Comparison of ENCODE assay signal across 9 cellular contexts in genomic region chr20:39986231-39986904, GRCh38.
DNase-seq lines count a peak whose midpoint lies in the region; FAIRE-seq and TF ChIP-seq lines count a peak whose summit lies in the region.
"Had no signal": no experiment of that assay in that cellular context is flagged by ENCODE, and none has a peak within 500 bp of the region (broad histone marks: within the 10 kb centered on the region; RNA-seq: fewer than 3 reads in every experiment).

No MANE protein-coding gene starts in this region.

- intact Hi-C loops in kidney (cut with DNase I) = no loop called here

- H2AFZ ChIP-seq in KMS-11 (ENCODE audit: low read depth) = peak overlapping the region; percentile 39; the same call in 1 of the 2 replicates
- peak overlapping the region; percentile 90 for H2AFZ ChIP-seq in smooth muscle cell (ENCODE audit: low read depth)
- no peak overlapping the region for H2AFZ ChIP-seq in Karpas-422 (ENCODE audit: low read length)

- H3K9me3 ChIP-seq in kidney (ENCODE audit: control insufficient read depth in 1 of 2, low read length in 2 of 2) (no peaks in the 10 kb centered on the region), smooth muscle cell (replicated peaks; ENCODE audit: low read depth) (peaks cover 3% of the 10 kb centered on the region), Karpas-422 (ENCODE audit: low read length) (no peaks in the 10 kb centered on the region)

- no peak overlapping the region for H3K4me3 ChIP-seq in KMS-11 (IDR thresholded peaks at IDR 0.05; ENCODE audit: insufficient read depth, low read depth, low read length)
- no peak overlapping the region for H3K4me3 ChIP-seq in brain microvascular endothelial cell (ENCODE audit: low read depth, low read length)
- H3K4me3 ChIP-seq in kidney (ENCODE audit: low read length in 2 of 2) = no peak overlapping the region
- H3K4me3 ChIP-seq in smooth muscle cell = no peak overlapping the region
- no peak overlapping the region for H3K4me3 ChIP-seq in Karpas-422 (ENCODE audit: low read length)

- no peaks in the 10 kb centered on the region for H3K27me3 ChIP-seq in KMS-11 (ENCODE audit: insufficient read depth, low read depth)
- H3K27me3 ChIP-seq in brain microvascular endothelial cell (replicated peaks) = no peaks in the 10 kb centered on the region
- no peaks in the 10 kb centered on the region for H3K27me3 ChIP-seq in smooth muscle cell (ENCODE audit: low read depth)
- H3K27me3 ChIP-seq in Karpas-422 (ENCODE audit: low read length) = 0 out of 2 replicates have a peak, but pooled peaks cover 2% of the 10 kb centered on the region

- H4K20me1 ChIP-seq in KMS-11 (ENCODE audit: insufficient read depth) (no peaks in the 10 kb centered on the region), smooth muscle cell (ENCODE audit: low read depth) (no peaks in the 10 kb centered on the region), Karpas-422 (ENCODE audit: insufficient read depth, low read depth, low read length) (no peaks in the 10 kb centered on the region)

- H3K4me2 ChIP-seq in KMS-11 = no peak overlapping the region
- H3K4me2 ChIP-seq in smooth muscle cell = peak overlapping the region; percentile 78
- no peak overlapping the region for H3K4me2 ChIP-seq in Karpas-422 (ENCODE audit: low read depth, low read length, poor library complexity, severe bottlenecking)

- no peak overlapping the region for H3K9ac ChIP-seq in KMS-11
- H3K9ac ChIP-seq in kidney (ENCODE audit: low read length in 2 of 2) = no peak overlapping the region
- H3K9ac ChIP-seq in smooth muscle cell (ENCODE audit: low read depth) = peak overlapping the region; percentile 4
- H3K9ac ChIP-seq in Karpas-422 (ENCODE audit: low read length) = no peak overlapping the region

- no peak for FAIRE-seq in kidney (lab: Jason Lieb, UNC)
- FAIRE-seq: TTC549 had no signal

- H3K79me2 ChIP-seq in KMS-11 (ENCODE audit: insufficient read depth, low read depth) (no peaks in the 10 kb centered on the region), smooth muscle cell (ENCODE audit: low read depth) (no peaks in the 10 kb centered on the region), Karpas-422 (ENCODE audit: low read length) (no peaks in the 10 kb centered on the region)

- TF ChIP-seq CTCF in KMS-11 (conservative IDR thresholded peaks at IDR 0.05; ENCODE audit: low read depth, low read length) = no peak
- no peak for TF ChIP-seq CTCF in brain microvascular endothelial cell (IDR thresholded peaks at IDR 0.05; ENCODE audit: low read depth, low read length, missing control alignments)
- TF ChIP-seq CTCF in kidney (IDR thresholded peaks at IDR 0.05; ENCODE audit: borderline replicate concordance, extremely low read depth, insufficient read depth) = no peak
- no peak for TF ChIP-seq CTCF in smooth muscle cell (IDR thresholded peaks at IDR 0.05; ENCODE audit: borderline replicate concordance, insufficient read depth, poor library complexity, severe bottlenecking)

- H3K27ac ChIP-seq in KMS-11 (no peak overlapping the region), brain microvascular endothelial cell (peak overlapping the region; percentile 3), kidney (ENCODE audit: low read depth in 2 of 2, low read length in 2 of 2) (peak overlapping the region; percentile 20 to 70), smooth muscle cell (ENCODE audit: low read depth) (peak overlapping the region; percentile 88), Karpas-422 (ENCODE audit: low read length) (no peak overlapping the region)

- 2% methylated on average over 6 of the region's 6 CpGs for WGBS in smooth muscle cell (ENCODE audit: low lambda C conversion rate)

- no peaks in the 10 kb centered on the region for H3K9me2 ChIP-seq in Karpas-422 (replicated peaks; ENCODE audit: insufficient read depth, low read length)

- H3K4me1 ChIP-seq in KMS-11 (ENCODE audit: low read depth, poor library complexity, severe bottlenecking) = no peaks in the 10 kb centered on the region
- H3K4me1 ChIP-seq in kidney (ENCODE audit: control insufficient read depth in 1 of 2, insufficient read depth in 1 of 2, low read depth in 1 of 2, low read length in 2 of 2) = peaks cover 4 to 14% of the 10 kb centered on the region in 2 donors
- H3K4me1 ChIP-seq in smooth muscle cell (ENCODE audit: low read depth) = peaks cover 26% of the 10 kb centered on the region
- H3K4me1 ChIP-seq in Karpas-422 (ENCODE audit: low read length) = no peaks in the 10 kb centered on the region

- DNase-seq in brain microvascular endothelial cell (peak; percentile 58), kidney (peak; percentile 82), smooth muscle cell (lab: John Stamatoyannopoulos, UW; ENCODE audit: unreplicated experiment) (peak; percentile 19), Karpas-422 (no peak), cerebellum (ENCODE audit: low spot score) (no peak), HuH-7 (ENCODE audit: low spot score) (no peak)
- no peak for DNase-seq in stimulated activated CD4-positive, alpha-beta T cell treated with anti-CD3 and anti-CD28 coated beads, Interleukin-12 subunit alpha, Interleukin-12 subunit beta, amount 100 ng/mL, for 4 hours

- in situ Hi-C loops in brain microvascular endothelial cell (cut with HindIII; ENCODE audit: low pct_ligation_motif_present, low sequenced_read_pairs) = no loop called here

- H3K36me3 ChIP-seq in KMS-11 (ENCODE audit: insufficient read depth) (no peaks in the 10 kb centered on the region), brain microvascular endothelial cell (replicated peaks) (no peaks in the 10 kb centered on the region), kidney (ENCODE audit: control insufficient read depth in 1 of 2, insufficient read depth in 2 of 2, low read length in 2 of 2) (no peaks in the 10 kb centered on the region), smooth muscle cell (ENCODE audit: low read depth) (no peaks in the 10 kb centered on the region), Karpas-422 (ENCODE audit: insufficient read depth, low read length) (no peaks in the 10 kb centered on the region)

- H3F3A ChIP-seq in smooth muscle cell (ENCODE audit: low read depth) = peaks cover 18% of the 10 kb centered on the region

Comparison
In these comparisons a context has a peak if more than half of its experiments do, and no peak if none do; other contexts are left out.
1. H3K27ac ChIP-seq: peak in brain microvascular endothelial cell (single experiment), kidney (2 of 2) and smooth muscle cell (single experiment); none in KMS-11 (single experiment) and Karpas-422 (single experiment).
2. DNase-seq: peak in brain microvascular endothelial cell (single experiment), kidney (single experiment) and smooth muscle cell (single experiment); none in Karpas-422 (single experiment), cerebellum (single experiment), stimulated activated CD4-positive, alpha-beta T cell treated with anti-CD3 and anti-CD28 coated beads, Interleukin-12 subunit alpha, Interleukin-12 subunit beta, amount 100 ng/mL, for 4 hours (single experiment) and HuH-7 (single experiment).